In the genomic region with DNA sequence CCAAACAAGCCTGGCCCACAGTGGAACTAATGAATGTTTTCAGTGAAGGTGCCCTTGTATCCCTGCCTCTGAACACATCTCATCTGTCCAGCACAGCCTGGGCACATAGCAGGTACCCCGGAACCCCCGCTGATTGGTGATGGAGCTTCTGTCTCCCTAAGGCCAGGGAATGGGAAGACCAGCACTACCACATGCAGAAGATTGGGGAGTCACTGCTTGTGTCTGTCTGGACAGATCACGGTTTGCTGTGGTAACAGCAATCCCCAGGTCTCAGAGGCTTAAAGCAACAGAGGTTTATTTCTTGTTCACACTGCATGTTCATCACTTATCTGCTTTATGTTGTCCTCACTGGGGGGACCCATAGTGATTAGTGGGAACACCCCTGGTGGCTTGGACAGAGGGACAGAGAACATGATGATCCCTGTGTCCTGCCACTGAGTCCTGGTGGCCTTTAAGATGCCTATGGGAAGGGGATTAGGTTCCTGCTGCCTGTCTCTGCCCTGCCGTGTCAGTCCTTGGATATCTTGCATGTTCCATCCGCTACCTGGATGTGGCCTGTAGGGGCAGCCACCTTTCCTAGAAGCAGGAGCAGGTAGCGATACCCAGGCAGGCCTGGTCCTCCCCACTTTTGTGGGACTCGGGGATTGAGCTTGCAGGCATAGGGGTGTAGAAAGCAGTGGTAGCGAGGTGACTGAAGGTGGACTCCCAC, we compare ENCODE assay signal across 7 cellular contexts. TPM values are rescaled to one million over a fixed set of nuclear protein-coding genes. Genes with fewer than 3 reads are reported as not detected.
DNase-seq lines count a peak whose midpoint lies in the region; ATAC-seq and TF ChIP-seq lines count a peak whose summit lies in the region.

No MANE protein-coding gene starts in this region.

- peak overlapping the region in 3 of 4 donors; percentile 13 to 95 (median 81) for H3K27ac ChIP-seq in Peyer's patch

- H3K4me1 ChIP-seq in Peyer's patch, result peaks cover 15 to 76% (median 36%) of the 10 kb centered on the region in 4 donors

- DNase-seq in GM12864 (ENCODE audit: low read depth) (no peak), Peyer's patch (peak in 1 of 3 donors; percentile 46), epithelial cell of esophagus (ENCODE audit: low read depth) (peak; percentile 48), retinal pigment epithelial cell (ENCODE audit: low read depth) (no peak), NOMO-1 treated with dmso at 0.1 percent for 144 hours (lab: John Stamatoyannopoulos, UW; ENCODE audit: unreplicated experiment) (no peak)
- no peak for DNase-seq in stimulated activated CD4-positive, alpha-beta T cell treated with anti-CD3 and anti-CD28 coated beads, Interleukin-2, amount 100 ng/mL, for 48 hours

- TF ChIP-seq POLR2A in Peyer's patch (IDR thresholded peaks at IDR 0.05), result no peak

- H3K9me3 ChIP-seq in Peyer's patch, result no peaks in the 10 kb centered on the region

- TF ChIP-seq CTCF in GM12864 (IDR thresholded peaks at IDR 0.05; ENCODE audit: low read depth, low read length, missing control alignments) (peak; percentile 26), Peyer's patch (IDR thresholded peaks at IDR 0.05) (peak in 2 of 6 experiments; percentile 13 to 25), epithelial cell of esophagus (IDR thresholded peaks at IDR 0.05; ENCODE audit: insufficient read depth, low read depth, low read length, missing control alignments) (peak; percentile 41), retinal pigment epithelial cell (conservative IDR thresholded peaks at IDR 0.05; ENCODE audit: low read depth, low read length) (peak; percentile 14)

- H3K36me3 ChIP-seq in Peyer's patch, result no peaks in the 10 kb centered on the region

- ATAC-seq in HG02884 (IDR thresholded peaks at IDR 0.05; ENCODE audit: unreplicated experiment), result no peak

- no peak overlapping the region for H3K4me3 ChIP-seq in GM12864 (ENCODE audit: low read depth, low read length)
- peak overlapping the region in 2 of 4 donors; percentile 4 to 7 for H3K4me3 ChIP-seq in Peyer's patch
- peak overlapping the region; percentile 4 for H3K4me3 ChIP-seq in epithelial cell of esophagus (ENCODE audit: low read length)
- H3K4me3 ChIP-seq in retinal pigment epithelial cell (ENCODE audit: low read length), result no peak overlapping the region

- H3K27me3 ChIP-seq in Peyer's patch, result no peaks in the 10 kb centered on the region

RNA-seq across cellular contexts. Expression of a gene that starts 3.6 kb away (rescaled TPM):
- total RNA-seq in Peyer's patch, result 10 to 100 TPM; 51.2 to 72.0 (median 68.0) TPM

RNA-seq across cellular contexts. Expression of a gene that starts 49.4 kb away (rescaled TPM):
- 10 to 100 TPM; 27.2 to 89.3 (median 60.3) TPM for total RNA-seq in Peyer's patch
